ENCODE assay signal across 8 cellular contexts in the genomic region with DNA sequence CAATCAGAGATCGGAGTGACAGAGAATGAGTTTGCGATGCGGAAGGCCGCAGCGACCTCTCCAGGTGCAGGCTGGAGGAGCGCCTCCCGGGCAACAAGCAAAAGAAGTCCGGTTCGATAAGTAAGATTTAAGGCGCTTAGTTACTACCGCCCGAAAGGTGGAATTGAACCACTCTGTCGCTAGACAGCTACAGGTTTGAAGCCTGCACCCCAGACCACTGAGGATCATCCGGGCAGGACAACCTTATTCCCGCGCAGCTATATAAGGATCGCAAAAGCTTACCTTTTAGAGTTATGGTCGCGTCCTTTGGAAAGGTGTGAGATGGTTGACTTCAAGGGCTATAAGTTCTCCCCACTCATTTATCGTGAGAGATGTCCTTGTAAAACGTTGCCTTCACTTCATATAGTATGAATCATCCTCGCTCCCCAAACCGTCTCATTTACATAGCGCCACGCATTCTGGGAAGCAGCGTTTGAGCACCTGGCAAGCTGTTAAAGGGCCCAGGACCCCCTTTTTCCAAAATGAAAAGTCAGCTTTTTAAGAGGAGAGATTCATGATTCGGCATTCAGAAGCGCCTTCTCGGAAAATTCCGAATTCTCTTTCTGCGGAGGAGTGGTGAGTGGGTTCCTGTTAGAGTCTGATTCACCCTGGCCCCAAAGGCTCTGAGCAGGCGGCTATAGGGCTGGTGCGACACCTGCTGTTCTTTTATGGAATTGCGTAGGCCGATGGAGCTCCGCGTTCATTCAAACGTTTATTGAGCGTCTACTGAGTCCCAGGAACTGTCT. TPM values are rescaled to one million over a fixed set of nuclear protein-coding genes. Genes with fewer than 3 reads are reported as not detected.
A peak's percentile ranks its signal among the peaks of the same experiment; 100 is the strongest.
DNase-seq lines count a peak whose midpoint lies in the region; ATAC-seq and TF ChIP-seq lines count a peak whose summit lies in the region.

No MANE protein-coding gene starts in this region.

- intact Hi-C loops in adrenal gland (cut with DNase I) (loop anchor here in 1 of 2 donors (5.0 kb wide), 1 partner anchor 36 kb away; no protein-coding TSS in a partner anchor), left ventricle myocardium superior (cut with micrococcal nuclease) (loop anchor here (5.0 kb wide), 1 partner anchor 41 kb away; no protein-coding TSS in a partner anchor), psoas muscle (cut with DNase I) (loop anchor here (1.0 to 2.0 kb wide), 2 partner anchors 39 to 40 kb away; no protein-coding TSS in a partner anchor), uterus (cut with DNase I; ENCODE audit: low total_unique reads) (loop anchor here (2.0 kb wide), 1 partner anchor 40 kb away; no protein-coding TSS in a partner anchor)

- H3K9me3 ChIP-seq in adrenal gland (replicated peaks in 1 of 3) (no peaks in the 10 kb centered on the region), psoas muscle (no peaks in the 10 kb centered on the region), uterus (no peaks in the 10 kb centered on the region)

- 0 to 1% (median 0%) methylated on average over 39 of the region's 39 CpGs for WGBS in adrenal gland, 4 donors
- WGBS in psoas muscle, 3 donors, result 0% methylated on average over 39 of the region's 39 CpGs

- DNase-seq in NCI-H128 (lab: John Stamatoyannopoulos, UW; ENCODE audit: unreplicated experiment) (peak; percentile 71), SW 1271 (lab: John Stamatoyannopoulos, UW) (peak; percentile 50 to 88), adrenal gland (peak; percentile 85 to 95 (median 87)), left ventricle myocardium superior (peak; percentile 85), psoas muscle (peak; percentile 79 to 90), uterus (peak; percentile 84 to 88)

- H3K4me3 ChIP-seq in adrenal gland (peak overlapping the region in 3 of 4 donors; percentile 36 to 60 (median 58)), psoas muscle (peak overlapping the region; percentile 66), uterus (peak overlapping the region; percentile 50 to 51)

- ATAC-seq in HG02678 (IDR thresholded peaks at IDR 0.05; ENCODE audit: unreplicated experiment) (peak; percentile 82), left ventricle myocardium superior (peak; percentile 97), psoas muscle (peak; percentile 90 to 92 (median 90))

- TF ChIP-seq POLR2A in adrenal gland (IDR thresholded peaks at IDR 0.05) (peak; percentile 25 to 62), uterus (IDR thresholded peaks at IDR 0.05) (no peak)

- peaks cover 0 to 6% of the 10 kb centered on the region in 2 donors for H3K4me1 ChIP-seq in adrenal gland (replicated peaks in 1 of 2)
- H3K4me1 ChIP-seq in psoas muscle, result peaks cover 9% of the 10 kb centered on the region
- H3K4me1 ChIP-seq in uterus, result no peaks in the 10 kb centered on the region

- H3K27ac ChIP-seq in adrenal gland (peak overlapping the region; percentile 86 to 95 (median 92)), psoas muscle (peak overlapping the region; percentile 92), uterus (peak overlapping the region; percentile 94 to 99)

- H3K27me3 ChIP-seq in adrenal gland (peaks cover 4% of the 10 kb centered on the region), psoas muscle (ENCODE audit: insufficient read depth in 3 of 3, low read length in 2 of 3) (no peaks in the 10 kb centered on the region), uterus (no peaks in the 10 kb centered on the region)

- TF ChIP-seq CTCF in GM12872 (IDR thresholded peaks at IDR 0.05; ENCODE audit: insufficient read depth, low read depth, low read length) (peak; percentile 94), adrenal gland (IDR thresholded peaks at IDR 0.05) (peak; percentile 94 to 99 (median 98)), psoas muscle (IDR thresholded peaks at IDR 0.05) (peak; percentile 95), uterus (IDR thresholded peaks at IDR 0.05) (peak; percentile 97 to 98 (median 98))

- H3K36me3 ChIP-seq in adrenal gland (replicated peaks in 1 of 2) (no peaks in the 10 kb centered on the region), psoas muscle (ENCODE audit: insufficient read depth in 1 of 2, low read depth in 1 of 2) (no peaks in the 10 kb centered on the region), uterus (no peaks in the 10 kb centered on the region)

RNA-seq across cellular contexts. Expression of a gene that starts 10.8 kb away (rescaled TPM):
- total RNA-seq in adrenal gland, result 10 to 100 TPM in 1 of 8 donors, 1 to 10 TPM in 7; 1.0 to 21.7 (median 2.8) TPM
- 10 to 100 TPM in 1 of 3 donors, 1 to 10 TPM in 1, under 1 TPM in 1; 0.95 to 11.1 (median 4.3) TPM for polyA plus RNA-seq in adrenal gland
- total RNA-seq in left ventricle myocardium superior, result 0.79 TPM
- 1 to 10 TPM in 3 of 4 donors, under 1 TPM in 1; 0.32 to 9.4 (median 1.7) TPM for total RNA-seq in psoas muscle
- polyA plus RNA-seq in psoas muscle, result 1 to 10 TPM in 1 of 3 donors, under 1 TPM in 2; 0.41 to 5.4 (median 0.65) TPM
- 10 to 100 TPM in 2 of 4 donors, 1 to 10 TPM in 1, not detected in 1; 8.1 to 52.1 (median 28.6) TPM for total RNA-seq in uterus

RNA-seq across cellular contexts. Expression of a gene that starts 18.2 kb away (rescaled TPM):
- total RNA-seq in adrenal gland (10 to 100 TPM in 7 of 8 donors, 1 to 10 TPM in 1; 8.6 to 65.8 (median 20.7) TPM), left ventricle myocardium superior (29.8 TPM), psoas muscle (100 to 1,000 TPM; 214 to 272 (median 242) TPM), uterus (1 to 10 TPM in 3 of 4 donors, not detected in 1; 5.9 to 9.0 (median 7.0) TPM)
- polyA plus RNA-seq in adrenal gland (10 to 100 TPM in 1 of 3 donors, 1 to 10 TPM in 2; 4.8 to 11.8 (median 7.4) TPM), psoas muscle (100 to 1,000 TPM in 1 of 3 donors, 10 to 100 TPM in 2; 46.6 to 199 (median 85.8) TPM)

RNA-seq across cellular contexts. Expression of a gene that starts 19.6 kb away (rescaled TPM):
- total RNA-seq in adrenal gland, result 1 to 10 TPM in 6 of 8 donors, not detected in 2; 1.2 to 2.5 (median 1.7) TPM
- 1 to 10 TPM in 2 of 3 donors, under 1 TPM in 1; 0.99 to 3.7 (median 1.7) TPM for polyA plus RNA-seq in adrenal gland
- 0.57 TPM for total RNA-seq in left ventricle myocardium superior
- total RNA-seq in psoas muscle, result under 1 TPM in 1 of 4 donors, not detected in 3; 0.60 TPM
- under 1 TPM; 0.29 to 0.90 (median 0.31) TPM for polyA plus RNA-seq in psoas muscle
- 10 to 100 TPM in 1 of 4 donors, not detected in 3; 42.5 TPM for total RNA-seq in uterus

RNA-seq across cellular contexts. Expression of a gene that starts 28.6 kb away (rescaled TPM):
- total RNA-seq in adrenal gland (100 to 1,000 TPM in 2 of 8 donors, 10 to 100 TPM in 6; 41.4 to 118 (median 68.8) TPM), left ventricle myocardium superior (43.3 TPM), psoas muscle (10 to 100 TPM; 14.2 to 32.8 (median 23.2) TPM), uterus (100 to 1,000 TPM in 1 of 4 donors, 10 to 100 TPM in 3; 21.5 to 157 (median 38.3) TPM)
- polyA plus RNA-seq in adrenal gland (10 to 100 TPM; 30.2 to 96.2 (median 62.9) TPM), psoas muscle (10 to 100 TPM; 13.5 to 76.3 (median 14.6) TPM)

RNA-seq across cellular contexts. Expression of a gene that starts 54.9 kb away (rescaled TPM):
- total RNA-seq in adrenal gland, result 100 to 1,000 TPM in 2 of 8 donors, 10 to 100 TPM in 6; 63.6 to 107 (median 90.4) TPM
- 10 to 100 TPM; 62.9 to 89.2 (median 87.0) TPM for polyA plus RNA-seq in adrenal gland
- total RNA-seq in left ventricle myocardium superior, result 150 TPM
- 100 to 1,000 TPM in 1 of 4 donors, 10 to 100 TPM in 3; 59.5 to 145 (median 74.2) TPM for total RNA-seq in psoas muscle
- 1,000 to 10,000 TPM in 1 of 3 donors, 10 to 100 TPM in 2; 84.6 to 2,153 (median 96.4) TPM for polyA plus RNA-seq in psoas muscle
- 100 to 1,000 TPM in 1 of 4 donors, 10 to 100 TPM in 3; 37.9 to 130 (median 68.0) TPM for total RNA-seq in uterus

Comparison
In these comparisons a context has a peak if more than half of its experiments do, and no peak if none do; other contexts are left out.
1. Peak in every context shown above with its lines: DNase-seq, ATAC-seq, H3K4me3 ChIP-seq and H3K27ac ChIP-seq.
2. POLR2A ChIP-seq: peak in adrenal gland (2 of 2); none in uterus (0 of 2).